Comparison of ENCODE assay signal across 26 cellular contexts in the genomic region with DNA sequence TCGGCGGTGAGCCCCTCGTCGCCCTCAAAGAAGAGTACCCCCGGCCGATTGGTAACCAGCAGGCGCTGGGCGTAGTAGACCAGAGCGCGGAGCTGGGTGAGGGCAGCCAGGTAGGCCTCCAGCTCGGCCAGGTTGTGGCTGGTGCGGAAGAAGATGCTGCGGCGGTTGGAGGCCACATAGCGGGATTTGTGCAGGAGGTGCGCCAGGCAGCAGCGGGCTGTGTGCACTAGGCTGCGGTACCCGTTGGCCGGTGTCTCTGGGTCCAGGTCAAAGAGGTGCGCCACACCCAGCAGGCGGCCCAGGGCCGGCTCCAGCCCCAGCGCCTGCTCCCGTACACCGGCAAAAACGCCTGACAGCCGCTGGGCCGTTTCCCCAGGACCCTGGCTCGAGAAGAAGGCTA. TPM values are rescaled to one million over a fixed set of nuclear protein-coding genes. Genes with fewer than 3 reads are reported as not detected.
DNase-seq lines count a peak whose midpoint lies in the region; ATAC-seq lines count a peak whose summit lies in the region.
"Had no signal": no experiment of that assay in that cellular context is flagged by ENCODE, and none has a peak within 500 bp of the region (broad histone marks: within the 10 kb centered on the region; RNA-seq: fewer than 3 reads in every experiment).

No MANE protein-coding gene starts in this region.

- ATAC-seq in HG02610 (IDR thresholded peaks at IDR 0.05; ENCODE audit: unreplicated experiment) (no peak), HG03039 (IDR thresholded peaks at IDR 0.05; ENCODE audit: unreplicated experiment) (no peak)
- ATAC-seq: GM12878, PC-3 had no signal

- no peak for DNase-seq in DMS153 treated with DMSO at 0.1 percent for 48 hours (lab: John Stamatoyannopoulos, UW; ENCODE audit: unreplicated experiment)
- DNase-seq: COR-L47; EL; GDM1; KBM-7; MV-4-11; NCI-H1105 treated with DMSO at 0.1 percent for 48 hours; NCI-H2029; NCI-H446 treated with DMSO at 0.1 percent for 48 hours; NCI-H526; NCI-H82; NK-92 treated with Interleukin-12 subunit alpha and Interleukin-12 subunit beta, amount 100 ng/mL, for 24 hours; PC-3; SK-N-SH had no signal

- H3K27ac ChIP-seq in angular gyrus (ENCODE audit: low read depth, low read length) (peak overlapping the region; percentile 99), cingulate gyrus (ENCODE audit: low read depth, low read length) (peak overlapping the region; percentile 99), layer of hippocampus (ENCODE audit: low read depth, low read length) (peak overlapping the region; percentile 96), temporal lobe (ENCODE audit: low read depth, low read length) (peak overlapping the region; percentile 100)

- no peaks in the 10 kb centered on the region for H3K27me3 ChIP-seq in layer of hippocampus (ENCODE audit: control insufficient read depth, insufficient read depth, low read length)

RNA-seq across cellular contexts. Expression of a gene that starts 16.8 kb away (rescaled TPM):
- total RNA-seq in temporal lobe = 6.9 TPM

RNA-seq across cellular contexts. Expression of a gene that starts 20.3 kb away (rescaled TPM):
- not detected for total RNA-seq in temporal lobe
- total RNA-seq: A673; CD4-positive, alpha-beta memory T cell; GM12878; LHCN-M2 had no signal

RNA-seq across cellular contexts. Expression of a gene that starts 32.4 kb away (rescaled TPM):
- total RNA-seq in temporal lobe = not detected
- total RNA-seq: A673; CD4-positive, alpha-beta memory T cell; GM12878; H4; LHCN-M2; MCF 10A had no signal
